12 cellular contexts compared by ENCODE assay signal in genomic region chr22:44665115-44665514, GRCh38. TPM values are rescaled to one million over a fixed set of nuclear protein-coding genes. Genes with fewer than 3 reads are reported as not detected.
DNase-seq lines count a peak whose midpoint lies in the region; ATAC-seq, FAIRE-seq and TF ChIP-seq lines count a peak whose summit lies in the region.
"Had no signal": no experiment of that assay in that cellular context is flagged by ENCODE, and none has a peak within 500 bp of the region (broad histone marks: within the 10 kb centered on the region; RNA-seq: fewer than 3 reads in every experiment).

No MANE protein-coding gene starts in this region.

- peaks cover 80% of the 10 kb centered on the region for H3K4me1 ChIP-seq in CD4-positive, CD25-positive, alpha-beta regulatory T cell (ENCODE audit: control insufficient read depth, insufficient read depth, low read length, poor library complexity, severe bottlenecking)
- peaks cover 0 to 21% of the 10 kb centered on the region in 2 experiments; a peak in 2 of 5 replicates for H3K4me1 ChIP-seq in K562 (replicated peaks in 1 of 2; ENCODE audit: control insufficient read depth in 2 of 2, insufficient read depth in 2 of 2, low read length in 2 of 2)
- peaks cover 21% of the 10 kb centered on the region for H3K4me1 ChIP-seq in mucosa of descending colon (ENCODE audit: low read depth)

- H3K4me1 Mint-ChIP-seq in CD4-positive, CD25-positive, alpha-beta regulatory T cell, result peaks cover 18 to 74% (median 40%) of the 10 kb centered on the region in 4 donors
- peaks cover 43% of the 10 kb centered on the region for H3K4me1 Mint-ChIP-seq in activated T-helper 1 cell treated with anti-CD3 and anti-CD28 coated beads, Interleukin-12 subunit alpha, Interleukin-12 subunit beta, Interleukin-2, Interleukin-4 antibody, amounts not matched to agents 30 ng/mL and 10 ng/mL and 1 ng/mL, durations not matched to agents 14 hours and 24 hours and 36 hours (ENCODE audit: low read depth)

- H3K4me3 Mint-ChIP-seq in CD4-positive, CD25-positive, alpha-beta regulatory T cell, result peak overlapping the region; percentile 29 to 96 (median 50)
- no peak overlapping the region for H3K4me3 Mint-ChIP-seq in activated T-helper 1 cell treated with anti-CD3 and anti-CD28 coated beads, Interleukin-12 subunit alpha, Interleukin-12 subunit beta, Interleukin-2, Interleukin-4 antibody, amounts not matched to agents 30 ng/mL and 10 ng/mL and 1 ng/mL, durations not matched to agents 14 hours and 24 hours and 36 hours

- no peaks in the 10 kb centered on the region for H3K9me3 ChIP-seq in CD4-positive, CD25-positive, alpha-beta regulatory T cell (ENCODE audit: control insufficient read depth in 2 of 2, low read length in 2 of 2)
- H3K9me3 ChIP-seq in K562 (replicated peaks; ENCODE audit: control insufficient read depth, insufficient read depth, low read depth, low read length) (no peaks in the 10 kb centered on the region), mucosa of descending colon (no peaks in the 10 kb centered on the region)

- H3K27me3 ChIP-seq in CD4-positive, CD25-positive, alpha-beta regulatory T cell (ENCODE audit: control insufficient read depth, insufficient read depth, low read length), result no peaks in the 10 kb centered on the region
- H3K27me3 ChIP-seq in K562 (ENCODE audit: control insufficient read depth in 2 of 2, insufficient read depth in 2 of 2, low read length in 2 of 2), result peaks cover 4 to 12% of the 10 kb centered on the region in 2 experiments; a peak in 3 of 5 replicates

- no peaks in the 10 kb centered on the region for H3K36me3 ChIP-seq in CD4-positive, CD25-positive, alpha-beta regulatory T cell (ENCODE audit: control insufficient read depth, insufficient read depth, low read length)
- H3K36me3 ChIP-seq in K562 (ENCODE audit: control insufficient read depth, insufficient read depth, low read length), result no peaks in the 10 kb centered on the region
- H3K36me3 ChIP-seq in mucosa of descending colon (ENCODE audit: low read depth), result no peaks in the 10 kb centered on the region

- POLR2A ChIA-PET in K562 (lab: Yijun Ruan, JAX), result no interaction called here

- TF ChIP-seq EP300 in K562 (IDR thresholded peaks at IDR 0.05; ENCODE audit: low read length), result no peak

- H4K20me1 ChIP-seq in K562 (replicated peaks; ENCODE audit: control insufficient read depth, insufficient read depth, low read length), result no peaks in the 10 kb centered on the region

- ATAC-seq in CD4-positive, CD25-positive, alpha-beta regulatory T cell (ENCODE audit: low read depth in 2 of 2), result no peak
- no peak for ATAC-seq in K562
- no peak for ATAC-seq in mucosa of descending colon

- no peak for TF ChIP-seq POLR2A in K562 (conservative IDR thresholded peaks at IDR 0.05)

- H3K27ac Mint-ChIP-seq in CD4-positive, CD25-positive, alpha-beta regulatory T cell, result peak overlapping the region; percentile 4 to 85 (median 82)
- H3K27ac Mint-ChIP-seq in activated T-helper 1 cell treated with anti-CD3 and anti-CD28 coated beads, Interleukin-12 subunit alpha, Interleukin-12 subunit beta, Interleukin-2, Interleukin-4 antibody, amounts not matched to agents 30 ng/mL and 10 ng/mL and 1 ng/mL, durations not matched to agents 14 hours and 24 hours and 36 hours, result no peak overlapping the region

- CTCF ChIA-PET in K562 (lab: Yijun Ruan, JAX; ENCODE audit: low intra/inter-chr PET ratio), result no interaction called here

- no peak for FAIRE-seq in K562 (lab: Jason Lieb, UNC)

- BruUV-seq in K562 (replicated peaks; lab: Mats Ljungman, UMichigan), result no TSS peak

- peak overlapping the region; percentile 58 for H3K27ac ChIP-seq in CD4-positive, CD25-positive, alpha-beta regulatory T cell (ENCODE audit: insufficient read depth, low read length, poor library complexity, severe bottlenecking)
- no peak overlapping the region for H3K27ac ChIP-seq in K562 (ENCODE audit: extremely low read depth, low read depth, low read length)
- H3K27ac ChIP-seq: epithelial cell of prostate had no signal

- no peaks in the 10 kb centered on the region for H3K9me1 ChIP-seq in K562 (ENCODE audit: control insufficient read depth, insufficient read depth, low read length)

- intact Hi-C loops in K562 (cut with micrococcal nuclease), result no loop called here
- intact Hi-C loops in mucosa of descending colon (cut with DNase I, micrococcal nuclease), result no loop called here
- intact Hi-C loops in activated T-helper 1 cell treated with anti-CD3 and anti-CD28 coated beads, Interleukin-12 subunit alpha, Interleukin-12 subunit beta, Interleukin-2, Interleukin-4 antibody, amounts not matched to agents 30 ng/mL and 10 ng/mL and 1 ng/mL, durations not matched to agents 14 hours and 24 hours and 36 hours (cut with micrococcal nuclease), result no loop called here

- no peak overlapping the region for H3K4me3 ChIP-seq in CD4-positive, CD25-positive, alpha-beta regulatory T cell (ENCODE audit: low read depth, low read length)
- no peak overlapping the region for H3K4me3 ChIP-seq in K562
- no peak overlapping the region for H3K4me3 ChIP-seq in mucosa of descending colon

- no peaks in the 10 kb centered on the region for H3K79me2 ChIP-seq in K562 (ENCODE audit: control insufficient read depth, insufficient read depth, low read length)

- no peak overlapping the region for H2AFZ ChIP-seq in K562 (ENCODE audit: low read depth, low read length)

- no peaks in the 10 kb centered on the region for H3K9me3 Mint-ChIP-seq in CD4-positive, CD25-positive, alpha-beta regulatory T cell
- no peaks in the 10 kb centered on the region for H3K9me3 Mint-ChIP-seq in activated T-helper 1 cell treated with anti-CD3 and anti-CD28 coated beads, Interleukin-12 subunit alpha, Interleukin-12 subunit beta, Interleukin-2, Interleukin-4 antibody, amounts not matched to agents 30 ng/mL and 10 ng/mL and 1 ng/mL, durations not matched to agents 14 hours and 24 hours and 36 hours

- H3K27me3 Mint-ChIP-seq in CD4-positive, CD25-positive, alpha-beta regulatory T cell, result no peaks in the 10 kb centered on the region
- peaks cover 9% of the 10 kb centered on the region for H3K27me3 Mint-ChIP-seq in activated T-helper 1 cell treated with anti-CD3 and anti-CD28 coated beads, Interleukin-12 subunit alpha, Interleukin-12 subunit beta, Interleukin-2, Interleukin-4 antibody, amounts not matched to agents 30 ng/mL and 10 ng/mL and 1 ng/mL, durations not matched to agents 14 hours and 24 hours and 36 hours (ENCODE audit: insufficient read depth)

- WGBS in K562 (ENCODE audit: insufficient coverage, low coverage, missing lambda C conversion rate), result 10% methylated on average over 6 of the region's 9 CpGs

- H3K9ac ChIP-seq in K562 (ENCODE audit: insufficient read depth in 1 of 2, low read depth in 2 of 2, low read length in 2 of 2), result no peak overlapping the region

- TF ChIP-seq CTCF in K562 (IDR thresholded peaks at IDR 0.05 in 2 of 3, conservative IDR thresholded peaks at IDR 0.05 in 1 of 3; ENCODE audit: insufficient read depth in 2 of 3, low read depth in 1 of 3, low read length in 3 of 3) (no peak), mucosa of descending colon (IDR thresholded peaks at IDR 0.05) (no peak)

- H3K36me3 Mint-ChIP-seq in CD4-positive, CD25-positive, alpha-beta regulatory T cell, result no peaks in the 10 kb centered on the region
- H3K36me3 Mint-ChIP-seq in activated T-helper 1 cell treated with anti-CD3 and anti-CD28 coated beads, Interleukin-12 subunit alpha, Interleukin-12 subunit beta, Interleukin-2, Interleukin-4 antibody, amounts not matched to agents 30 ng/mL and 10 ng/mL and 1 ng/mL, durations not matched to agents 14 hours and 24 hours and 36 hours (ENCODE audit: low read depth), result peaks cover 2% of the 10 kb centered on the region

- in situ Hi-C loops in K562 (cut with MboI), result no loop called here

- no peak overlapping the region for H3K4me2 ChIP-seq in K562 (ENCODE audit: insufficient read depth, low read length)

- DNase-seq in CD4-positive, CD25-positive, alpha-beta regulatory T cell, result no peak
- DNase-seq in LHCN-M2 (ENCODE audit: low read depth), result peak; percentile 11
- DNase-seq in K562 (ENCODE audit: extremely low read depth in 1 of 4, low spot score in 3 of 4), result no peak
- peak in 2 of 3 donors; percentile 36 to 57 for DNase-seq in mucosa of descending colon
- DNase-seq in ureter (ENCODE audit: low spot score), result no peak
- DNase-seq in activated T-helper 1 cell treated with anti-CD3 and anti-CD28 coated beads, Interleukin-12 subunit alpha, Interleukin-12 subunit beta, Interleukin-2, Interleukin-4 antibody, amounts not matched to agents 30 ng/mL and 10 ng/mL and 1 ng/mL, durations not matched to agents 14 hours and 24 hours and 36 hours (ENCODE audit: low spot score), result no peak
- no peak for DNase-seq in NCI-H1436 (lab: John Stamatoyannopoulos, UW)
- no peak for DNase-seq in amniotic stem cell (lab: John Stamatoyannopoulos, UW)
- DNase-seq: activated CD8-positive, alpha-beta memory T cell treated with anti-CD3 and anti-CD28 coated beads for 24 hours; NCI-H2171; stimulated activated CD4-positive, alpha-beta T cell treated with anti-CD3 and anti-CD28 coated beads, Interleukin-2, amount 100 ng/mL, for 48 hours had no signal

- TF ChIP-seq RAD21 in K562 (CRISPR knock-in tag; conservative IDR thresholded peaks at IDR 0.05 in 1 of 2, IDR thresholded peaks at IDR 0.05 in 1 of 2), result no peak

RNA-seq across cellular contexts. Expression of gene PRR5, which starts 36.9 kb away (rescaled TPM):
- 44.4 TPM for total RNA-seq in CD4-positive, CD25-positive, alpha-beta regulatory T cell
- polyA plus RNA-seq in CD4-positive, CD25-positive, alpha-beta regulatory T cell, result 10 to 100 TPM; 29.2 to 37.6 (median 33.3) TPM
- total RNA-seq in LHCN-M2 (2014; rRNA removed), result 9.4 and 10.5 TPM in 2 replicates
- polyA plus RNA-seq in LHCN-M2 (2012), result 13.4 TPM
- 27.6 and 71.3 TPM in 2 replicates for total RNA-seq in K562 (2011; cell fraction: chromatin; rRNA removed; ENCODE audit: low replicate concordance)
- total RNA-seq in K562 (2011; cell fraction: nucleolus; rRNA removed), result 52.4 and 59.9 TPM in 2 replicates
- total RNA-seq in K562 (2011; cell fraction: nucleoplasm; rRNA removed), result 38.4 and 39.2 TPM in 2 replicates
- total RNA-seq in K562 (2014; rRNA removed), result 13.3 and 18.4 TPM in 2 replicates
- 3.1 and 4.6 TPM in 2 replicates for total RNA-seq in K562 (2014; rRNA removed; fragmentation: Illumina TruSeq; extraction: Trizol)
- total RNA-seq in K562 (2015; rRNA removed; fragmentation: Illumina TruSeq; extraction: Trizol), result 7.5 and 9.5 TPM in 2 replicates
- total RNA-seq in K562 (2021), result 21.0 and 26.2 TPM in 2 replicates
- 10.1 and 14.5 TPM in 2 replicates for polyA plus RNA-seq in K562 (2011; rRNA removed)
- polyA plus RNA-seq in K562 (2011; cell fraction: cytosol; rRNA removed), result 14.2 and 35.6 TPM in 2 replicates
- 22.8 and 38.7 TPM in 2 replicates for polyA plus RNA-seq in K562 (2011; cell fraction: nucleus; rRNA removed)
- polyA plus RNA-seq in K562 (2012), result 10.9 and 11.6 TPM in 2 replicates
- 6.6 and 9.5 TPM in 2 replicates for polyA plus RNA-seq in K562 (2014; fragmentation: Illumina TruSeq; extraction: Trizol)
- polyA plus RNA-seq in K562 (2014; fragmentation: Nextera tagmentation; extraction: Ambion mirVana), result under 1 TPM; 0.13 to 0.49 TPM
- 18.6 and 20.3 TPM in 2 replicates for polyA plus RNA-seq in K562 (2014; rRNA removed)
- 9.7 and 11.6 TPM in 2 replicates for polyA minus RNA-seq in K562 (2011; rRNA and poly(A)+ RNA removed)
- polyA minus RNA-seq in K562 (2011; cell fraction: cytosol; rRNA and poly(A)+ RNA removed), result 14.1 and 21.0 TPM in 2 replicates
- 22.3 and 30.8 TPM in 2 replicates for polyA minus RNA-seq in K562 (2011; cell fraction: nucleus; rRNA and poly(A)+ RNA removed)
- 10 to 100 TPM; 21.8 to 46.2 (median 35.1) TPM for total RNA-seq in mucosa of descending colon
- total RNA-seq in ureter, result 27.6 TPM
- total RNA-seq in activated T-helper 1 cell treated with anti-CD3 and anti-CD28 coated beads, Interleukin-12 subunit alpha, Interleukin-12 subunit beta, Interleukin-2, Interleukin-4 antibody, amounts not matched to agents 30 ng/mL and 10 ng/mL and 1 ng/mL, durations not matched to agents 14 hours and 24 hours and 36 hours, result 19.7 and 21.6 TPM in 2 replicates

Comparison
In these comparisons a context has a peak if more than half of its experiments do, and no peak if none do; other contexts are left out.
1. DNase-seq: peak in LHCN-M2 (single experiment) and mucosa of descending colon (2 of 3); none in CD4-positive, CD25-positive, alpha-beta regulatory T cell (0 of 3), K562 (0 of 4), ureter (single experiment), activated T-helper 1 cell treated with anti-CD3 and anti-CD28 coated beads, Interleukin-12 subunit alpha, Interleukin-12 subunit beta, Interleukin-2, Interleukin-4 antibody, amounts not matched to agents 30 ng/mL and 10 ng/mL and 1 ng/mL, durations not matched to agents 14 hours and 24 hours and 36 hours (single experiment), NCI-H1436 (single experiment) and amniotic stem cell (single experiment).